1 cellular context compared by ENCODE assay signal in the genomic region with DNA sequence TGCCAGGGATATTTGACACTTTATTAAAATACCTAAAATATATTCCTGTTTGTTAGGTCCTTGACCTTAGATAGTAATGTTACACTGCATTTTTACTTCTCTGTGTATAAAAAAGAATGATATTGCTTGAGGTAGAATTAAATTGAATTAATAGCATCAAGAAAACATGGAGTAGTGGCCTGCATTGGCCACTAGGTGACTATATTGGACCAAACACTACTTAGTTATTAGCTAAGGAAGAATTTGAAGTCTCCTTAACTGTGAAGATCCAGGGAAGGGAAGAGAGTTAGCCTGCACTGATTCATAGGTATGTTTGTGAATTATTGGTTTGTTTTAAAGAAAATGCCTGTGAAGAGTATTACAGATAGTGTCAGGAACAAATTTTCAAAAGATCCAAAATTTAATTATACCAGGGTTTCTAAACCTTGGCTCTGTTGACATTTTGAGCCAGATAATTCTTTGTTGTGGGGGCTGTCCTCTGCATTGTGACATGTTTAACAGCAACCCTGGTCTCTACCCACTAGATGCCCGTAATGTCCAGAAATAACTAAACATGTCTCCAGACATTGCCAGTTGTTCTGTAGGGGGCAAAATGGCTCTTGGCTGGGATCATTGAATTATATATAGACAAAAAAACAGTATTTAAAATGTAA.
TF ChIP-seq lines count a peak whose summit lies in the region.

No MANE protein-coding gene starts in this region.

TF ChIP-seq in H1, 55 proteins besides CTCF, POLR2A, EP300 and RAD21 (continued from another document):
- TF ChIP-seq RXRA (IDR thresholded peaks at IDR 0.05; ENCODE audit: insufficient read depth, low read depth, low read length) (no peak), RNF2 (IDR thresholded peaks at IDR 0.05; ENCODE audit: borderline replicate concordance, low read depth, low read length, missing control alignments, poor library complexity, severe bottlenecking) (no peak), BCL11A (IDR thresholded peaks at IDR 0.05; ENCODE audit: low read depth in 2 of 2, low read length in 2 of 2) (no peak), SIN3A (conservative IDR thresholded peaks at IDR 0.05 in 1 of 2, IDR thresholded peaks at IDR 0.05 in 1 of 2; ENCODE audit: low read depth in 1 of 2, low read length in 2 of 2) (no peak), SP2 (IDR thresholded peaks at IDR 0.05; ENCODE audit: low read length) (no peak), SIRT6 (IDR thresholded peaks at IDR 0.05; ENCODE audit: low read length) (no peak)
- TF ChIP-seq, protein P1, sequence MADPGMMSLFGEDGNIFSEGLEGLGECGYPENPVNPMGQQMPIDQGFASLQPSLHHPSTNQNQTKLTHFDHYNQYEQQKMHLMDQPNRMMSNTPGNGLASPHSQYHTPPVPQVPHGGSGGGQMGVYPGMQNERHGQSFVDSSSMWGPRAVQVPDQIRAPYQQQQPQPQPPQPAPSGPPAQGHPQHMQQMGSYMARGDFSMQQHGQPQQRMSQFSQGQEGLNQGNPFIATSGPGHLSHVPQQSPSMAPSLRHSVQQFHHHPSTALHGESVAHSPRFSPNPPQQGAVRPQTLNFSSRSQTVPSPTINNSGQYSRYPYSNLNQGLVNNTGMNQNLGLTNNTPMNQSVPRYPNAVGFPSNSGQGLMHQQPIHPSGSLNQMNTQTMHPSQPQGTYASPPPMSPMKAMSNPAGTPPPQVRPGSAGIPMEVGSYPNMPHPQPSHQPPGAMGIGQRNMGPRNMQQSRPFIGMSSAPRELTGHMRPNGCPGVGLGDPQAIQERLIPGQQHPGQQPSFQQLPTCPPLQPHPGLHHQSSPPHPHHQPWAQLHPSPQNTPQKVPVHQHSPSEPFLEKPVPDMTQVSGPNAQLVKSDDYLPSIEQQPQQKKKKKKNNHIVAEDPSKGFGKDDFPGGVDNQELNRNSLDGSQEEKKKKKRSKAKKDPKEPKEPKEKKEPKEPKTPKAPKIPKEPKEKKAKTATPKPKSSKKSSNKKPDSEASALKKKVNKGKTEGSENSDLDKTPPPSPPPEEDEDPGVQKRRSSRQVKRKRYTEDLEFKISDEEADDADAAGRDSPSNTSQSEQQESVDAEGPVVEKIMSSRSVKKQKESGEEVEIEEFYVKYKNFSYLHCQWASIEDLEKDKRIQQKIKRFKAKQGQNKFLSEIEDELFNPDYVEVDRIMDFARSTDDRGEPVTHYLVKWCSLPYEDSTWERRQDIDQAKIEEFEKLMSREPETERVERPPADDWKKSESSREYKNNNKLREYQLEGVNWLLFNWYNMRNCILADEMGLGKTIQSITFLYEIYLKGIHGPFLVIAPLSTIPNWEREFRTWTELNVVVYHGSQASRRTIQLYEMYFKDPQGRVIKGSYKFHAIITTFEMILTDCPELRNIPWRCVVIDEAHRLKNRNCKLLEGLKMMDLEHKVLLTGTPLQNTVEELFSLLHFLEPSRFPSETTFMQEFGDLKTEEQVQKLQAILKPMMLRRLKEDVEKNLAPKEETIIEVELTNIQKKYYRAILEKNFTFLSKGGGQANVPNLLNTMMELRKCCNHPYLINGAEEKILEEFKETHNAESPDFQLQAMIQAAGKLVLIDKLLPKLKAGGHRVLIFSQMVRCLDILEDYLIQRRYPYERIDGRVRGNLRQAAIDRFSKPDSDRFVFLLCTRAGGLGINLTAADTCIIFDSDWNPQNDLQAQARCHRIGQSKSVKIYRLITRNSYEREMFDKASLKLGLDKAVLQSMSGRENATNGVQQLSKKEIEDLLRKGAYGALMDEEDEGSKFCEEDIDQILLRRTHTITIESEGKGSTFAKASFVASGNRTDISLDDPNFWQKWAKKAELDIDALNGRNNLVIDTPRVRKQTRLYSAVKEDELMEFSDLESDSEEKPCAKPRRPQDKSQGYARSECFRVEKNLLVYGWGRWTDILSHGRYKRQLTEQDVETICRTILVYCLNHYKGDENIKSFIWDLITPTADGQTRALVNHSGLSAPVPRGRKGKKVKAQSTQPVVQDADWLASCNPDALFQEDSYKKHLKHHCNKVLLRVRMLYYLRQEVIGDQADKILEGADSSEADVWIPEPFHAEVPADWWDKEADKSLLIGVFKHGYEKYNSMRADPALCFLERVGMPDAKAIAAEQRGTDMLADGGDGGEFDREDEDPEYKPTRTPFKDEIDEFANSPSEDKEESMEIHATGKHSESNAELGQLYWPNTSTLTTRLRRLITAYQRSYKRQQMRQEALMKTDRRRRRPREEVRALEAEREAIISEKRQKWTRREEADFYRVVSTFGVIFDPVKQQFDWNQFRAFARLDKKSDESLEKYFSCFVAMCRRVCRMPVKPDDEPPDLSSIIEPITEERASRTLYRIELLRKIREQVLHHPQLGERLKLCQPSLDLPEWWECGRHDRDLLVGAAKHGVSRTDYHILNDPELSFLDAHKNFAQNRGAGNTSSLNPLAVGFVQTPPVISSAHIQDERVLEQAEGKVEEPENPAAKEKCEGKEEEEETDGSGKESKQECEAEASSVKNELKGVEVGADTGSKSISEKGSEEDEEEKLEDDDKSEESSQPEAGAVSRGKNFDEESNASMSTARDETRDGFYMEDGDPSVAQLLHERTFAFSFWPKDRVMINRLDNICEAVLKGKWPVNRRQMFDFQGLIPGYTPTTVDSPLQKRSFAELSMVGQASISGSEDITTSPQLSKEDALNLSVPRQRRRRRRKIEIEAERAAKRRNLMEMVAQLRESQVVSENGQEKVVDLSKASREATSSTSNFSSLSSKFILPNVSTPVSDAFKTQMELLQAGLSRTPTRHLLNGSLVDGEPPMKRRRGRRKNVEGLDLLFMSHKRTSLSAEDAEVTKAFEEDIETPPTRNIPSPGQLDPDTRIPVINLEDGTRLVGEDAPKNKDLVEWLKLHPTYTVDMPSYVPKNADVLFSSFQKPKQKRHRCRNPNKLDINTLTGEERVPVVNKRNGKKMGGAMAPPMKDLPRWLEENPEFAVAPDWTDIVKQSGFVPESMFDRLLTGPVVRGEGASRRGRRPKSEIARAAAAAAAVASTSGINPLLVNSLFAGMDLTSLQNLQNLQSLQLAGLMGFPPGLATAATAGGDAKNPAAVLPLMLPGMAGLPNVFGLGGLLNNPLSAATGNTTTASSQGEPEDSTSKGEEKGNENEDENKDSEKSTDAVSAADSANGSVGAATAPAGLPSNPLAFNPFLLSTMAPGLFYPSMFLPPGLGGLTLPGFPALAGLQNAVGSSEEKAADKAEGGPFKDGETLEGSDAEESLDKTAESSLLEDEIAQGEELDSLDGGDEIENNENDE (IDR thresholded peaks at IDR 0.05; ENCODE audit: insufficient replicate concordance, low read length): no peak
